Comparison of ENCODE assay signal across 9 cellular contexts in the genomic region with DNA sequence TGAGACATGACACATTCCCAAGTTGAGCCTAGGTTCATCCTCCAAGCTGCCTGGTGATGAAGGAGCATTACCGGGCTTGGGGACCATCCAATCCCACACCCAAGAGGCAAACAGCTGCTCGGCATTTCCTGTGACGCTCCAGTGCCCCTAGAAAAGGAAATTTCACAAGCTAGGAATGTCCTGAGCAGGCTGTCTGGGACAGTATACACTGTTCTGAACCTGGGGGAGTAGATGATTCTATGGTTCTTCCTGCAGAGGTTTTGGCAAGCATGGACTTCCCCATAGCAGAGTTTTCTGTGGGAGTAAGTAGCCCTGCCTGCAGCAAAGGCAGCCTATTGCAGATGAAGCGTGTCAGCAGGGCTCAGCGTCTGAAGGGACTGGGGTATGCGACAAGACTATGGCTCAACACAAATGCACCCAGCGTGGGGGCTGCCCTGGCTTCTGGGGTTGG. TPM values are rescaled to one million over a fixed set of nuclear protein-coding genes. Genes with fewer than 3 reads are reported as not detected.
DNase-seq lines count a peak whose midpoint lies in the region; ATAC-seq and TF ChIP-seq lines count a peak whose summit lies in the region.
"Had no signal": no experiment of that assay in that cellular context is flagged by ENCODE, and none has a peak within 500 bp of the region (broad histone marks: within the 10 kb centered on the region; RNA-seq: fewer than 3 reads in every experiment).

No MANE protein-coding gene starts in this region.

- peaks cover 12 to 16% of the 10 kb centered on the region in 2 donors for H3K36me3 Mint-ChIP-seq in CD14-positive monocyte
- peaks cover 29% of the 10 kb centered on the region for H3K36me3 Mint-ChIP-seq in effector memory CD8-positive, alpha-beta T cell (ENCODE audit: insufficient read depth)

- H3K4me1 Mint-ChIP-seq in CD14-positive monocyte, result peaks cover 44% of the 10 kb centered on the region
- H3K4me1 Mint-ChIP-seq in effector memory CD8-positive, alpha-beta T cell (ENCODE audit: low read depth in 2 of 2), result peaks cover 19 to 22% of the 10 kb centered on the region in 2 donors

- H3K36me3 ChIP-seq in esophagus squamous epithelium (no peaks in the 10 kb centered on the region), neuronal stem cell (replicated peaks in 1 of 2; ENCODE audit: control insufficient read depth in 2 of 2, insufficient read depth in 2 of 2, low read length in 2 of 2) (no peaks in the 10 kb centered on the region)
- H3K36me3 ChIP-seq: cardiac muscle cell had no signal

- H2BK5ac ChIP-seq in neuronal stem cell (ENCODE audit: low read length), result no peak overlapping the region

- H3K4me2 ChIP-seq in neuronal stem cell (ENCODE audit: insufficient read depth, low read length, poor library complexity, severe bottlenecking), result no peak overlapping the region

- H3K9me3 ChIP-seq in esophagus squamous epithelium (no peaks in the 10 kb centered on the region), neuronal stem cell (replicated peaks in 1 of 2; ENCODE audit: control insufficient read depth in 2 of 2, insufficient read depth in 1 of 2, low read depth in 1 of 2, low read length in 2 of 2) (no peaks in the 10 kb centered on the region)

- no peak for ATAC-seq in GM21423 (IDR thresholded peaks at IDR 0.05; ENCODE audit: unreplicated experiment)
- no peak for ATAC-seq in HG02884 (IDR thresholded peaks at IDR 0.05; ENCODE audit: unreplicated experiment)
- ATAC-seq in effector memory CD8-positive, alpha-beta T cell (replicated peaks), result no peak

- H2BK15ac ChIP-seq in neuronal stem cell (ENCODE audit: low read length), result peak overlapping the region; percentile 18

- no peak overlapping the region for H2BK12ac ChIP-seq in neuronal stem cell (ENCODE audit: low read length)

- H3K4ac ChIP-seq in neuronal stem cell (ENCODE audit: low read length), result no peak overlapping the region

- peak overlapping the region; percentile 59 for H2AFZ ChIP-seq in neuronal stem cell (ENCODE audit: low read length)

- H3K18ac ChIP-seq in neuronal stem cell (ENCODE audit: low read length), result peak overlapping the region; percentile 16

- no peaks in the 10 kb centered on the region for H3K9me3 Mint-ChIP-seq in CD14-positive monocyte
- no peaks in the 10 kb centered on the region for H3K9me3 Mint-ChIP-seq in effector memory CD8-positive, alpha-beta T cell

- intact Hi-C loops in CD14-positive monocyte (cut with micrococcal nuclease) (no loop called here), esophagus squamous epithelium (cut with DNase I) (no loop called here)

- no peak overlapping the region for H3K4me3 Mint-ChIP-seq in CD14-positive monocyte
- no peak overlapping the region for H3K4me3 Mint-ChIP-seq in effector memory CD8-positive, alpha-beta T cell

- H3K14ac ChIP-seq in neuronal stem cell (ENCODE audit: low read length), result no peak overlapping the region

- no peak overlapping the region for H3K23ac ChIP-seq in neuronal stem cell (ENCODE audit: low read depth, low read length, poor library complexity)

- H3K27ac ChIP-seq in esophagus squamous epithelium, result peak overlapping the region in 3 of 4 donors; percentile 36 to 73 (median 68)
- no peak overlapping the region for H3K27ac ChIP-seq in neuronal stem cell (replicated peaks; ENCODE audit: low read length)
- H3K27ac ChIP-seq: cardiac muscle cell had no signal

- H4K8ac ChIP-seq in neuronal stem cell (ENCODE audit: low read depth, low read length), result no peak overlapping the region

- H3K4me1 ChIP-seq in esophagus squamous epithelium (peaks cover 37 to 58% (median 49%) of the 10 kb centered on the region in 3 donors), neuronal stem cell (ENCODE audit: control insufficient read depth in 2 of 2, insufficient read depth in 1 of 2, low read depth in 1 of 2, low read length in 2 of 2) (peaks cover 11 to 18% of the 10 kb centered on the region in 2 donors)

- no peak overlapping the region for H3K9ac ChIP-seq in neuronal stem cell (ENCODE audit: low read depth, low read length, poor library complexity)

- no peak overlapping the region for H4K91ac ChIP-seq in neuronal stem cell (ENCODE audit: low read depth, low read length, poor library complexity)

- no peaks in the 10 kb centered on the region for H3K27me3 ChIP-seq in esophagus squamous epithelium
- no peaks in the 10 kb centered on the region for H3K27me3 ChIP-seq in neuronal stem cell (ENCODE audit: control insufficient read depth in 3 of 3, insufficient read depth in 3 of 3, low read depth in 1 of 3, low read length in 3 of 3)
- H3K27me3 ChIP-seq: cardiac muscle cell had no signal

- DNase-seq in CD14-positive monocyte (ENCODE audit: low spot score) (no peak), RPMI7951 (ENCODE audit: low read depth) (peak; percentile 88), esophagus squamous epithelium (lab: John Stamatoyannopoulos, UW) (no peak), neuronal stem cell (ENCODE audit: low spot score) (no peak), activated gamma-delta T cell treated with Interleukin-2 at 50 U/mL for 16 hours (no peak)
- no peak for DNase-seq in effector memory CD8-positive, alpha-beta T cell

- 9 to 26% methylated on average over 5 to 7 of the region's 7 CpGs for WGBS in esophagus squamous epithelium, 2 donors
- WGBS in neuronal stem cell (ENCODE audit: extremely low coverage in 2 of 2, insufficient read length in 2 of 2, insufficient replicate concordance in 1 of 2), 2 donors, result no CpG with 5 or more reads among the region's 7 CpGs

- H3K4me3 ChIP-seq in esophagus squamous epithelium, result no peak overlapping the region
- no peak overlapping the region for H3K4me3 ChIP-seq in neuronal stem cell (ENCODE audit: low read length in 2 of 2)
- H3K4me3 ChIP-seq: cardiac muscle cell had no signal

- H3K27ac Mint-ChIP-seq in CD14-positive monocyte, result peak overlapping the region; percentile 21 to 86 (median 64)
- H3K27ac Mint-ChIP-seq in effector memory CD8-positive, alpha-beta T cell, result no peak overlapping the region

- no peak for TF ChIP-seq CTCF in CD14-positive monocyte (IDR thresholded peaks at IDR 0.05)
- TF ChIP-seq CTCF in esophagus squamous epithelium (IDR thresholded peaks at IDR 0.05), result no peak

- no peak for TF ChIP-seq POLR2A in esophagus squamous epithelium (IDR thresholded peaks at IDR 0.05)

- no peak overlapping the region for H2AK5ac ChIP-seq in neuronal stem cell (ENCODE audit: low read depth, low read length)

- no peaks in the 10 kb centered on the region for H3K79me1 ChIP-seq in neuronal stem cell (ENCODE audit: low read depth, low read length)

- peaks cover 0 to 3% (median 2%) of the 10 kb centered on the region in 3 donors for H3K27me3 Mint-ChIP-seq in CD14-positive monocyte (ENCODE audit: low read depth in 3 of 3)
- no peaks in the 10 kb centered on the region for H3K27me3 Mint-ChIP-seq in effector memory CD8-positive, alpha-beta T cell

- no peak overlapping the region for H2BK120ac ChIP-seq in neuronal stem cell (ENCODE audit: low read depth, low read length)

RNA-seq across cellular contexts. Expression of a gene that starts 47.4 kb away (rescaled TPM):
- 100 to 1,000 TPM; 410 to 502 TPM for polyA plus RNA-seq in CD14-positive monocyte
- total RNA-seq in RPMI7951 (2014; rRNA removed; shearing (Covaris generic)), result 67.2 and 76.4 TPM in 2 replicates
- total RNA-seq in esophagus squamous epithelium, result 100 to 1,000 TPM in 3 of 4 donors, 10 to 100 TPM in 1; 94.3 to 382 (median 173) TPM
- 359 TPM for polyA plus RNA-seq in neuronal stem cell (2013, experiment 1 of 2)
- 362 TPM for polyA plus RNA-seq in neuronal stem cell (2013, experiment 2 of 2)

Comparison
In these comparisons a context has a peak if more than half of its experiments do, and no peak if none do; other contexts are left out.
1. H3K27ac Mint-ChIP-seq: peak in CD14-positive monocyte (7 of 7); none in effector memory CD8-positive, alpha-beta T cell (0 of 2).